22 cellular contexts compared by ENCODE assay signal in the genomic region with DNA sequence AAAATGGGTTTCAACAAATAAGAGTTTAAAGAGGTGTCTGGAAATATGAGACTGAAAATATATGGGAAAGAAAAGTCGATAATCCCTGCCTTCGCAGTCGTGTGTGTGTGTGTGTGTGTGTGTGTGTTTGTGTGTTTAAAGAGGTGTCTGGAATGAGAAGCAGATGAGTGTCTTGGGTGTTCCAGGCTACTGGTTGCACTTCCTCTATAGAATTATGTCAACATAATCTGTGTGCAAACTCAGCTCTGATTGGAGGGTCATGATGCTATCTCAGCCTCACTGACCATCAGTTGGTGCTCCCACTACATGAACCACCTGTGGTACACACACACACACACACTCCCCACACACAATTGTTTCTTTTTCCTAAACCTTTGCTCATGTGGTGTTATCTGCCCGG.
"Had no signal": no experiment of that assay in that cellular context is flagged by ENCODE, and none has a peak within 500 bp of the region (broad histone marks: within the 10 kb centered on the region; RNA-seq: fewer than 3 reads in every experiment).

No MANE protein-coding gene starts in this region.

- H2AFZ ChIP-seq: hepatocyte had no signal

- H3K4me2 ChIP-seq: hepatocyte, smooth muscle cell had no signal

- H3K4me3 ChIP-seq: hepatocyte, left ventricle myocardium inferior, lung, mucosa of descending colon, ovary, right atrium auricular region, right lobe of liver, smooth muscle cell, stomach, testis, thyroid gland, transverse colon, upper lobe of left lung had no signal

- H3K27me3 ChIP-seq: hepatocyte, ovary, right atrium auricular region, right lobe of liver, stomach, testis, thyroid gland, transverse colon, upper lobe of left lung had no signal

- H3K79me2 ChIP-seq: hepatocyte had no signal

- H3K27ac ChIP-seq: hepatocyte, left ventricle myocardium inferior, ovary, right atrium auricular region, right lobe of liver, stomach, testis, thyroid gland, transverse colon, upper lobe of left lung had no signal

- H3K36me3 ChIP-seq: left ventricle myocardium inferior, ovary, right atrium auricular region, right lobe of liver, stomach, thyroid gland, transverse colon, upper lobe of left lung had no signal

- H3K4me1 ChIP-seq: left ventricle myocardium inferior, right atrium auricular region, right lobe of liver, stomach, testis, thyroid gland, transverse colon, upper lobe of left lung had no signal

- H3K9me3 ChIP-seq: left ventricle myocardium inferior, mucosa of descending colon, ovary, right atrium auricular region, right lobe of liver, stomach, testis, thyroid gland, transverse colon, upper lobe of left lung had no signal

- DNase-seq: islet precursor cell; left ventricle myocardium inferior; midbrain; mucosa of descending colon; naive thymus-derived CD4-positive, alpha-beta T cell; ovary; right lobe of liver; stimulated activated CD4-positive, alpha-beta T cell treated with anti-CD3 and anti-CD28 coated beads, Interleukin-1b, Interleukin-23, amount 100 ng/mL, for 48 hours; stimulated activated CD4-positive, alpha-beta T cell treated with anti-CD3 and anti-CD28 coated beads, Interleukin-2, amount 100 ng/mL, for 48 hours; stimulated activated CD4-positive, alpha-beta T cell treated with anti-CD3 and anti-CD28 coated beads, Interleukin-4, amount 100 ng/mL, for 4 hours; stimulated activated CD8-positive, alpha-beta memory T cell treated with anti-CD3 and anti-CD28 coated beads, Interleukin-4, amount 100 ng/mL, for 48 hours; stimulated activated naive B cell treated with anti-CD40 and anti-IgM and Interleukin-4, amounts not matched to agents 10 μg/mL and 1 μg/mL and 100 μg/mL, for 72 hours; stimulated activated naive CD8-positive, alpha-beta T cell treated with anti-CD3 and anti-CD28 coated beads, Interleukin-15, Interleukin-2, amounts not matched to agents 100 U/mL and 50 U/mL, for 24 hours; stomach; testis; thyroid gland; transverse colon; upper lobe of left lung had no signal
